9 cellular contexts compared by ENCODE assay signal in genomic region chr10:62496925-62497324, GRCh38.
"Had no signal": no experiment of that assay in that cellular context is flagged by ENCODE, and none has a peak within 500 bp of the region (broad histone marks: within the 10 kb centered on the region; RNA-seq: fewer than 3 reads in every experiment).

No MANE protein-coding gene starts in this region.

- FAIRE-seq: H54, HTR-8/SVneo had no signal

- H2AFZ ChIP-seq: GM23248 had no signal

- H3K9ac ChIP-seq: GM23248, KMS-11 had no signal

- DNase-seq: GM23248, GOT3, H9, HCEC 1CT, Karpas-422, KBM-7 had no signal

- H3K27ac ChIP-seq: GM23248, KMS-11 had no signal

- H3K4me3 ChIP-seq: GM23248 had no signal

- H3K4me2 ChIP-seq: KMS-11 had no signal
